ENCODE assay signal across 16 cellular contexts in genomic region chr5:181233436-181234115, GRCh38. TPM values are rescaled to one million over a fixed set of nuclear protein-coding genes. Genes with fewer than 3 reads are reported as not detected.
A peak's percentile ranks its signal among the peaks of the same experiment; 100 is the strongest.
DNase-seq lines count a peak whose midpoint lies in the region; ATAC-seq, FAIRE-seq and TF ChIP-seq lines count a peak whose summit lies in the region.
"Had no signal": no experiment of that assay in that cellular context is flagged by ENCODE, and none has a peak within 500 bp of the region (broad histone marks: within the 10 kb centered on the region; RNA-seq: fewer than 3 reads in every experiment).

No MANE protein-coding gene starts in this region.

- peaks cover 28% of the 10 kb centered on the region for H3K4me1 Mint-ChIP-seq in activated CD4-positive, alpha-beta T cell treated with anti-CD3 and anti-CD28 coated beads for 36 hours
- H3K4me1 Mint-ChIP-seq in HFFc6 (ENCODE audit: low read depth) (peaks cover 8% of the 10 kb centered on the region), astrocyte (ENCODE audit: low read depth, unreplicated experiment) (peaks cover 16% of the 10 kb centered on the region)

- no peak for DNase-seq in activated CD4-positive, alpha-beta T cell treated with anti-CD3 and anti-CD28 coated beads for 36 hours
- no peak for DNase-seq in activated CD4-positive, alpha-beta T cell treated with anti-CD3 and anti-CD28 coated beads, Interleukin-2, amount 50 U/mL, for 48 hours
- DNase-seq in HFFc6: no peak
- DNase-seq in astrocyte (ENCODE audit: low read depth): no peak
- no peak for DNase-seq in neuronal stem cell (ENCODE audit: low spot score)
- no peak for DNase-seq in Karpas-422
- DNase-seq in DMS114 treated with DMSO at 0.1 percent for 48 hours (lab: John Stamatoyannopoulos, UW; ENCODE audit: unreplicated experiment): no peak
- no peak for DNase-seq in stimulated activated CD4-positive, alpha-beta T cell treated with anti-CD3 and anti-CD28 coated beads, Interleukin-2, amount 100 ng/mL, for 24 hours
- DNase-seq: 8988T, GM23248, NCI-H1930, NCI-H748 treated with DMSO at 0.1 percent for 48 hours, substantia nigra had no signal

- H4K91ac ChIP-seq in neuronal stem cell (ENCODE audit: low read depth, low read length, poor library complexity): no peak overlapping the region

- no peak overlapping the region for H2AFZ ChIP-seq in astrocyte (ENCODE audit: low read depth, low read length)
- no peak overlapping the region for H2AFZ ChIP-seq in neuronal stem cell (ENCODE audit: low read length)
- no peak overlapping the region for H2AFZ ChIP-seq in Karpas-422 (ENCODE audit: low read length)
- H2AFZ ChIP-seq: GM23248 had no signal

- no peaks in the 10 kb centered on the region for H3K27me3 ChIP-seq in astrocyte (ENCODE audit: insufficient read depth, low read length)
- no peaks in the 10 kb centered on the region for H3K27me3 ChIP-seq in neuronal stem cell (ENCODE audit: control insufficient read depth in 3 of 3, insufficient read depth in 3 of 3, low read depth in 1 of 3, low read length in 3 of 3)
- no peaks in the 10 kb centered on the region for H3K27me3 ChIP-seq in Karpas-422 (ENCODE audit: low read length)
- H3K27me3 ChIP-seq: ascending aorta, neutrophil had no signal

- no peak overlapping the region for H3K4me3 Mint-ChIP-seq in activated CD4-positive, alpha-beta T cell treated with anti-CD3 and anti-CD28 coated beads for 36 hours
- H3K4me3 Mint-ChIP-seq in HFFc6 (peak overlapping the region; percentile 6; the same call in 1 of the 2 replicates), astrocyte (ENCODE audit: unreplicated experiment) (no peak overlapping the region)

- no peaks in the 10 kb centered on the region for H3K9me2 ChIP-seq in Karpas-422 (replicated peaks; ENCODE audit: insufficient read depth, low read length)

- H3K9me3 ChIP-seq in astrocyte (ENCODE audit: insufficient read depth, low read depth, low read length) (no peaks in the 10 kb centered on the region), neuronal stem cell (replicated peaks in 1 of 2; ENCODE audit: control insufficient read depth in 2 of 2, insufficient read depth in 1 of 2, low read depth in 1 of 2, low read length in 2 of 2) (no peaks in the 10 kb centered on the region), Karpas-422 (ENCODE audit: low read length) (no peaks in the 10 kb centered on the region)
- H3K9me3 ChIP-seq: ascending aorta, neutrophil had no signal

- no peak overlapping the region for H3K18ac ChIP-seq in neuronal stem cell (ENCODE audit: low read length)

- H4K20me1 ChIP-seq in astrocyte (ENCODE audit: insufficient read depth, low read length) (peaks cover 72% of the 10 kb centered on the region), Karpas-422 (ENCODE audit: insufficient read depth, low read depth, low read length) (peaks cover 12% of the 10 kb centered on the region; the same call in 1 of the 2 replicates)

- H3K36me3 ChIP-seq in astrocyte (ENCODE audit: insufficient read depth, low read length): peaks cover 49% of the 10 kb centered on the region
- peaks cover 57 to 97% of the 10 kb centered on the region in 2 donors for H3K36me3 ChIP-seq in neuronal stem cell (replicated peaks in 1 of 2; ENCODE audit: control insufficient read depth in 2 of 2, insufficient read depth in 2 of 2, low read length in 2 of 2)
- H3K36me3 ChIP-seq in Karpas-422 (ENCODE audit: insufficient read depth, low read length): peaks cover 26% of the 10 kb centered on the region

- H3K4me2 ChIP-seq in astrocyte (ENCODE audit: low read length): no peak overlapping the region
- no peak overlapping the region for H3K4me2 ChIP-seq in neuronal stem cell (ENCODE audit: insufficient read depth, low read length, poor library complexity, severe bottlenecking)
- no peak overlapping the region for H3K4me2 ChIP-seq in Karpas-422 (ENCODE audit: low read depth, low read length, poor library complexity, severe bottlenecking)

- H3K36me3 Mint-ChIP-seq in activated CD4-positive, alpha-beta T cell treated with anti-CD3 and anti-CD28 coated beads for 36 hours (ENCODE audit: low read depth): peaks cover 70% of the 10 kb centered on the region
- H3K36me3 Mint-ChIP-seq in HFFc6 (ENCODE audit: low read depth) (peaks cover 37% of the 10 kb centered on the region), astrocyte (ENCODE audit: low read depth, unreplicated experiment) (peaks cover 27% of the 10 kb centered on the region)

- ATAC-seq in activated CD4-positive, alpha-beta T cell treated with anti-CD3 and anti-CD28 coated beads for 36 hours: no peak
- ATAC-seq: Right ventricle myocardium inferior had no signal

- no peaks in the 10 kb centered on the region for H3K9me3 Mint-ChIP-seq in activated CD4-positive, alpha-beta T cell treated with anti-CD3 and anti-CD28 coated beads for 36 hours (ENCODE audit: low read depth)
- H3K9me3 Mint-ChIP-seq in HFFc6 (no peaks in the 10 kb centered on the region; the same call in 1 of the 2 replicates), astrocyte (ENCODE audit: unreplicated experiment) (no peaks in the 10 kb centered on the region)

- H3K27me3 Mint-ChIP-seq in activated CD4-positive, alpha-beta T cell treated with anti-CD3 and anti-CD28 coated beads for 36 hours: no peaks in the 10 kb centered on the region
- H3K27me3 Mint-ChIP-seq in HFFc6 (ENCODE audit: insufficient read depth) (peaks cover 13% of the 10 kb centered on the region), astrocyte (ENCODE audit: low read depth, unreplicated experiment) (no peaks in the 10 kb centered on the region)

- WGBS in neuronal stem cell (ENCODE audit: extremely low coverage in 2 of 2, insufficient read length in 2 of 2, insufficient replicate concordance in 1 of 2), 2 donors: no CpG with 5 or more reads among the region's 9 CpGs

- H3K4me3 ChIP-seq in astrocyte (ENCODE audit: insufficient read depth, low read depth, low read length) (no peak overlapping the region), neuronal stem cell (ENCODE audit: low read length in 2 of 2) (no peak overlapping the region), Karpas-422 (ENCODE audit: low read length) (no peak overlapping the region)
- H3K4me3 ChIP-seq: ascending aorta, GM23248 had no signal

- POLR2A ChIA-PET in activated CD4-positive, alpha-beta T cell treated with anti-CD3 and anti-CD28 coated beads for 36 hours (lab: Charles Lee): no interaction called here

- no peak overlapping the region for H2AK5ac ChIP-seq in neuronal stem cell (ENCODE audit: low read depth, low read length)

- intact Hi-C loops in activated CD4-positive, alpha-beta T cell treated with anti-CD3 and anti-CD28 coated beads for 36 hours (cut with DNase I, micrococcal nuclease): no loop called here

- no peak for FAIRE-seq in astrocyte (lab: Jason Lieb, UNC)

- TF ChIP-seq CTCF in HFFc6 (IDR thresholded peaks at IDR 0.05) (no peak), astrocyte (IDR thresholded peaks at IDR 0.05; ENCODE audit: insufficient read depth, low read depth, low read length) (no peak)

- CTCF ChIA-PET in activated CD4-positive, alpha-beta T cell treated with anti-CD3 and anti-CD28 coated beads for 36 hours (lab: Charles Lee): no interaction called here

- H3K79me1 ChIP-seq in neuronal stem cell (ENCODE audit: low read depth, low read length): peaks cover 10% of the 10 kb centered on the region

- no peak overlapping the region for H2BK5ac ChIP-seq in neuronal stem cell (ENCODE audit: low read length)

- H3K23ac ChIP-seq in neuronal stem cell (ENCODE audit: low read depth, low read length, poor library complexity): no peak overlapping the region

- H2BK120ac ChIP-seq in neuronal stem cell (ENCODE audit: low read depth, low read length): no peak overlapping the region

- no peak overlapping the region for H2BK15ac ChIP-seq in neuronal stem cell (ENCODE audit: low read length)

- H3K27ac ChIP-seq in astrocyte (ENCODE audit: low read depth, low read length) (no peak overlapping the region), neuronal stem cell (replicated peaks; ENCODE audit: low read length) (no peak overlapping the region), Karpas-422 (ENCODE audit: low read length) (no peak overlapping the region)
- H3K27ac ChIP-seq: ascending aorta, GM23248, neutrophil had no signal

- H3K4ac ChIP-seq in neuronal stem cell (ENCODE audit: low read length): no peak overlapping the region

- H3K4me1 ChIP-seq in astrocyte (ENCODE audit: insufficient read depth, low read length): peaks cover 1% of the 10 kb centered on the region
- peaks cover 0 to 2% of the 10 kb centered on the region in 2 donors for H3K4me1 ChIP-seq in neuronal stem cell (ENCODE audit: control insufficient read depth in 2 of 2, insufficient read depth in 1 of 2, low read depth in 1 of 2, low read length in 2 of 2)
- no peaks in the 10 kb centered on the region for H3K4me1 ChIP-seq in Karpas-422 (ENCODE audit: low read length)
- H3K4me1 ChIP-seq: ascending aorta had no signal

- no peak overlapping the region for H3K9ac ChIP-seq in astrocyte (ENCODE audit: low read length)
- peak overlapping the region; percentile 45 for H3K9ac ChIP-seq in neuronal stem cell (ENCODE audit: low read depth, low read length, poor library complexity)
- H3K9ac ChIP-seq in Karpas-422 (ENCODE audit: low read length): no peak overlapping the region
- H3K9ac ChIP-seq: GM23248 had no signal

- H4K8ac ChIP-seq in neuronal stem cell (ENCODE audit: low read depth, low read length): no peak overlapping the region

- H3K27ac Mint-ChIP-seq in activated CD4-positive, alpha-beta T cell treated with anti-CD3 and anti-CD28 coated beads for 36 hours: peak overlapping the region; percentile 6
- H3K27ac Mint-ChIP-seq in HFFc6 (peak overlapping the region; percentile 22), astrocyte (ENCODE audit: unreplicated experiment) (peak overlapping the region; percentile 26)

- no peak overlapping the region for H2BK12ac ChIP-seq in neuronal stem cell (ENCODE audit: low read length)

- H3K79me2 ChIP-seq in astrocyte (ENCODE audit: insufficient read depth, low read length): peaks cover 24% of the 10 kb centered on the region
- H3K79me2 ChIP-seq in Karpas-422 (ENCODE audit: low read length): 0 out of 2 replicates have a peak, but pooled peaks cover 3% of the 10 kb centered on the region

- H3K14ac ChIP-seq in neuronal stem cell (ENCODE audit: low read length): no peak overlapping the region

RNA-seq across cellular contexts. Expression of gene RACK1, which starts 10.1 kb away (rescaled TPM):
- 1,000 to 10,000 TPM; 2,724 to 3,901 TPM for total RNA-seq in activated CD4-positive, alpha-beta T cell treated with anti-CD3 and anti-CD28 coated beads for 36 hours
- total RNA-seq in HFFc6 (2021; fragmentation: NEBNext Ultra II Directional; extraction: Animal tissue kit (Norgen Biotek cat#: 25700)): 1,000 to 10,000 TPM; 1,737 to 2,012 (median 1,885) TPM
- total RNA-seq in astrocyte: 1,553 and 1,656 TPM in 2 replicates
- 3,697 TPM for polyA plus RNA-seq in neuronal stem cell (2013, experiment 1 of 2)
- 3,656 TPM for polyA plus RNA-seq in neuronal stem cell (2013, experiment 2 of 2)
- total RNA-seq in Karpas-422 (2014; rRNA removed; shearing (Covaris generic); ENCODE audit: low replicate concordance): 7,026 and 7,196 TPM in 2 replicates

RNA-seq across cellular contexts. Expression of gene TRIM41, which starts 10.5 kb away (rescaled TPM):
- 10 to 100 TPM; 27.0 to 30.7 TPM for total RNA-seq in activated CD4-positive, alpha-beta T cell treated with anti-CD3 and anti-CD28 coated beads for 36 hours
- total RNA-seq in HFFc6 (2021; fragmentation: NEBNext Ultra II Directional; extraction: Animal tissue kit (Norgen Biotek cat#: 25700)): 10 to 100 TPM; 20.3 to 24.0 (median 22.5) TPM
- total RNA-seq in astrocyte: 20.9 and 21.8 TPM in 2 replicates
- polyA plus RNA-seq in neuronal stem cell (2013, experiment 1 of 2): 21.0 TPM
- polyA plus RNA-seq in neuronal stem cell (2013, experiment 2 of 2): 21.3 TPM
- total RNA-seq in Karpas-422 (2014; rRNA removed; shearing (Covaris generic); ENCODE audit: low replicate concordance): 23.6 and 46.2 TPM in 2 replicates

RNA-seq across cellular contexts. Expression of gene TRIM52, which starts 27.4 kb away (rescaled TPM):
- 10 to 100 TPM; 10.4 to 13.1 TPM for total RNA-seq in activated CD4-positive, alpha-beta T cell treated with anti-CD3 and anti-CD28 coated beads for 36 hours
- total RNA-seq in HFFc6 (2021; fragmentation: NEBNext Ultra II Directional; extraction: Animal tissue kit (Norgen Biotek cat#: 25700)): 1 to 10 TPM; 5.2 to 6.9 (median 5.6) TPM
- 6.5 and 7.3 TPM in 2 replicates for total RNA-seq in astrocyte
- 4.1 TPM for polyA plus RNA-seq in neuronal stem cell (2013, experiment 1 of 2)
- 4.4 TPM for polyA plus RNA-seq in neuronal stem cell (2013, experiment 2 of 2)
- total RNA-seq in Karpas-422 (2014; rRNA removed; shearing (Covaris generic); ENCODE audit: low replicate concordance): 18.7 and 21.8 TPM in 2 replicates

RNA-seq across cellular contexts. Expression of gene TRIM7, which starts 28.6 kb away (rescaled TPM):
- 1 to 10 TPM; 1.4 to 1.6 TPM for total RNA-seq in activated CD4-positive, alpha-beta T cell treated with anti-CD3 and anti-CD28 coated beads for 36 hours
- total RNA-seq in HFFc6 (2021; fragmentation: NEBNext Ultra II Directional; extraction: Animal tissue kit (Norgen Biotek cat#: 25700)): 1 to 10 TPM; 2.8 to 7.5 (median 5.3) TPM
- total RNA-seq in astrocyte: 0.22 and 0.27 TPM in 2 replicates
- 0.28 TPM for polyA plus RNA-seq in neuronal stem cell (2013, experiment 1 of 2)
- 0.28 TPM for polyA plus RNA-seq in neuronal stem cell (2013, experiment 2 of 2)
- total RNA-seq in Karpas-422 (2014; rRNA removed; shearing (Covaris generic); ENCODE audit: low replicate concordance): 2.0 TPM in 1 of 2 replicates, not detected in the other
